ENCODE assay signal across 15 cellular contexts in genomic region chr14:96077983-96078686, GRCh38. TPM values are rescaled to one million over a fixed set of nuclear protein-coding genes. Genes with fewer than 3 reads are reported as not detected.
DNase-seq lines count a peak whose midpoint lies in the region; FAIRE-seq and TF ChIP-seq lines count a peak whose summit lies in the region.
"Had no signal": no experiment of that assay in that cellular context is flagged by ENCODE, and none has a peak within 500 bp of the region (broad histone marks: within the 10 kb centered on the region; RNA-seq: fewer than 3 reads in every experiment).

No MANE protein-coding gene starts in this region.

- H3K4me3 Mint-ChIP-seq in osteocyte (ENCODE audit: unreplicated experiment) = no peak overlapping the region
- H3K4me3 Mint-ChIP-seq: activated naive CD4-positive, alpha-beta T cell treated with anti-CD3 and anti-CD28 coated beads, Interleukin-2, amount 50 U/mL, for 24 hours; CD14-positive monocyte; T-helper 2 cell treated with Interferon-gamma antibody and Interleukin-4, amounts not matched to agents 5 μg/mL and 100 μg/mL, for 36 hours had no signal

- no peaks in the 10 kb centered on the region for H3K79me2 ChIP-seq in OCI-LY7 (ENCODE audit: insufficient read depth, low read depth, low read length)

- peaks cover 8% of the 10 kb centered on the region for H3K4me1 Mint-ChIP-seq in osteocyte (ENCODE audit: unreplicated experiment)
- H3K4me1 Mint-ChIP-seq: CD14-positive monocyte had no signal

- no peaks in the 10 kb centered on the region for H3K36me3 ChIP-seq in bronchial epithelial cell (ENCODE audit: control insufficient read depth, insufficient read depth, low read length)
- no peaks in the 10 kb centered on the region for H3K36me3 ChIP-seq in OCI-LY7 (ENCODE audit: insufficient read depth, low read length)
- H3K36me3 ChIP-seq: stomach had no signal

- H3K9me2 ChIP-seq in OCI-LY7 (ENCODE audit: insufficient read depth, low read length) = no peaks in the 10 kb centered on the region

- BruUV-seq in OCI-LY7 (replicated peaks; lab: Mats Ljungman, UMichigan) = no TSS peak

- in situ Hi-C loops in GM13977 (cut with MboI; ENCODE audit: low pct_unique_long_range_greater_than_20kb, low sequenced_read_pairs, unreplicated experiment) = no loop called here

- DNase-seq in GM13977 (ENCODE audit: low spot score) = peak; percentile 47
- DNase-seq in NCI-H1694 treated with DMSO at 0.1 percent for 48 hours (lab: John Stamatoyannopoulos, UW) = peak; percentile 73
- peak; percentile 84 for DNase-seq in bronchial epithelial cell (ENCODE audit: low read depth)
- DNase-seq in posterior vena cava (ENCODE audit: low spot score) = peak; percentile 29
- no peak for DNase-seq in superior temporal gyrus (ENCODE audit: extremely low spot score)
- DNase-seq in OCI-LY7 (ENCODE audit: low spot score) = no peak
- no peak for DNase-seq in osteocyte (ENCODE audit: extremely low spot score, unreplicated experiment)
- DNase-seq: activated CD4-positive, alpha-beta T cell treated with anti-CD3 and anti-CD28 coated beads, Interleukin-2, amount 50 U/mL, for 4 hours; GF-D8; NCI-H2081 treated with DMSO at 0.1 percent for 48 hours; stomach had no signal

- H3K4me1 ChIP-seq in OCI-LY7 (ENCODE audit: insufficient read depth, low read length, poor library complexity, severe bottlenecking) = no peaks in the 10 kb centered on the region

- no peak for FAIRE-seq in bronchial epithelial cell (lab: Jason Lieb, UNC)
- FAIRE-seq: colon had no signal

- CTCF ChIA-PET in OCI-LY7 (lab: Charles Lee; ENCODE audit: unreplicated experiment) = no interaction called here

- no peaks in the 10 kb centered on the region for H3K9me3 ChIP-seq in OCI-LY7 (ENCODE audit: low read length)
- H3K9me3 ChIP-seq: stomach had no signal

- H3K36me3 Mint-ChIP-seq in osteocyte (ENCODE audit: unreplicated experiment) = peaks cover 23% of the 10 kb centered on the region
- H3K36me3 Mint-ChIP-seq: activated naive CD4-positive, alpha-beta T cell treated with anti-CD3 and anti-CD28 coated beads, Interleukin-2, amount 50 U/mL, for 24 hours; CD14-positive monocyte had no signal

- H4K20me1 ChIP-seq in OCI-LY7 (ENCODE audit: insufficient read depth, low read length) = no peaks in the 10 kb centered on the region

- H2AFZ ChIP-seq in OCI-LY7 (ENCODE audit: low read length) = no peak overlapping the region

- H3K27me3 Mint-ChIP-seq in osteocyte (ENCODE audit: unreplicated experiment) = peaks cover 5% of the 10 kb centered on the region
- H3K27me3 Mint-ChIP-seq: activated naive CD4-positive, alpha-beta T cell treated with anti-CD3 and anti-CD28 coated beads, Interleukin-2, amount 50 U/mL, for 24 hours had no signal

- no peak overlapping the region for H3K4me2 ChIP-seq in OCI-LY7 (ENCODE audit: low read length)

- H3K9me3 Mint-ChIP-seq in osteocyte (ENCODE audit: unreplicated experiment) = no peaks in the 10 kb centered on the region
- H3K9me3 Mint-ChIP-seq: activated naive CD4-positive, alpha-beta T cell treated with anti-CD3 and anti-CD28 coated beads, Interleukin-2, amount 50 U/mL, for 24 hours; T-helper 2 cell treated with Interferon-gamma antibody and Interleukin-4, amounts not matched to agents 5 μg/mL and 100 μg/mL, for 36 hours had no signal

- POLR2A ChIA-PET in OCI-LY7 (lab: Charles Lee) = interaction anchor here (0.6 to 1.2 kb wide), 3 partner anchors 11 to 325 kb away, joined by 3 read pairs; no protein-coding TSS in a partner anchor

- no peak overlapping the region for H3K27ac Mint-ChIP-seq in osteocyte (ENCODE audit: unreplicated experiment)
- H3K27ac Mint-ChIP-seq: activated naive CD4-positive, alpha-beta T cell treated with anti-CD3 and anti-CD28 coated beads, Interleukin-2, amount 50 U/mL, for 24 hours; CD14-positive monocyte; T-helper 2 cell treated with Interferon-gamma antibody and Interleukin-4, amounts not matched to agents 5 μg/mL and 100 μg/mL, for 36 hours had no signal

- H3K4me3 ChIP-seq in bronchial epithelial cell (ENCODE audit: low read depth, low read length) (no peak overlapping the region), OCI-LY7 (ENCODE audit: low read depth, low read length, poor library complexity, severe bottlenecking) (no peak overlapping the region)
- H3K4me3 ChIP-seq: stomach had no signal

- intact Hi-C loops in posterior vena cava (cut with DNase I) = no loop called here
- intact Hi-C loops in OCI-LY7 (cut with micrococcal nuclease; ENCODE audit: unreplicated experiment) = no loop called here

- peaks cover 7% of the 10 kb centered on the region for H3K27me3 ChIP-seq in bronchial epithelial cell (ENCODE audit: control insufficient read depth, insufficient read depth, low read length)
- H3K27me3 ChIP-seq: stomach had no signal

- no peak for TF ChIP-seq CTCF in GM13977 (IDR thresholded peaks at IDR 0.05; ENCODE audit: extremely low read depth, insufficient read depth, missing control alignments)
- no peak for TF ChIP-seq CTCF in bronchial epithelial cell (IDR thresholded peaks at IDR 0.05; ENCODE audit: insufficient read depth, low read length, severe bottlenecking)
- TF ChIP-seq CTCF in OCI-LY7 (conservative IDR thresholded peaks at IDR 0.05; ENCODE audit: low read length) = no peak
- no peak for TF ChIP-seq CTCF in osteocyte (IDR thresholded peaks at IDR 0.05)

- H3K27ac ChIP-seq in OCI-LY7 (ENCODE audit: low read depth, low read length, poor library complexity, severe bottlenecking) = no peak overlapping the region

RNA-seq across cellular contexts. Expression of gene C14orf132, which starts 39.0 kb away (rescaled TPM):
- total RNA-seq in bronchial epithelial cell (0.64 and 1.1 TPM in 2 replicates), posterior vena cava (100 to 1,000 TPM in 1 of 2 donors, 10 to 100 TPM in 1; 70.8 to 122 TPM), OCI-LY7 (2022) (0.20 and 0.27 TPM in 2 replicates), osteocyte (84.8 and 86.9 TPM in 2 replicates)
- 0.03 TPM in 1 of 2 replicates, not detected in the other for total RNA-seq in OCI-LY7 (2014; rRNA removed; shearing (Covaris generic))

Comparison
In these comparisons a context has a peak if more than half of its experiments do, and no peak if none do; other contexts are left out.
1. DNase-seq: peak in GM13977 (single experiment), NCI-H1694 treated with DMSO at 0.1 percent for 48 hours (single experiment), bronchial epithelial cell (single experiment) and posterior vena cava (single experiment); none in superior temporal gyrus (single experiment), OCI-LY7 (single experiment) and osteocyte (single experiment).
2. RNA of gene C14orf132, which starts 39.0 kb away (total RNA-seq): 70.8 to 122 TPM in posterior vena cava and 84.8 to 86.9 TPM in osteocyte; 0.64 to 1.1 TPM in bronchial epithelial cell and 0.03 to 0.27 TPM in OCI-LY7; every median in the first group is over 10 times any median in the second.